8 cellular contexts compared by ENCODE assay signal in genomic region chrX:149938427-149939270, GRCh38. TPM values are rescaled to one million over a fixed set of nuclear protein-coding genes. Genes with fewer than 3 reads are reported as not detected.
DNase-seq lines count a peak whose midpoint lies in the region; ATAC-seq and TF ChIP-seq lines count a peak whose summit lies in the region.

Gene EOLA2, minus strand, starts transcription at chrX:149938491. Its CDS starts 4,617 bp downstream, at chrX:149933874.

- no peaks in the 10 kb centered on the region for H3K27me3 Mint-ChIP-seq in central memory CD8-positive, alpha-beta T cell

- H3K27ac ChIP-seq in spleen = peak within 1 kb of the TSS; percentile 70 to 96 (median 90)

- H3K4me1 ChIP-seq in spleen = peaks cover 0 to 15% (median 6%) of the 10 kb centered on the region in 6 donors

- DNase-seq in AG09319 (ENCODE audit: extremely low read depth, low read depth) (peak; percentile 96), NCI-H446 (lab: John Stamatoyannopoulos, UW) (peak; percentile 87 to 96), inferior parietal cortex (ENCODE audit: extremely low spot score) (peak; percentile 92), spleen (peak; percentile 97)
- peak; percentile 85 for DNase-seq in activated CD4-positive, CD25-positive, alpha-beta regulatory T cell treated with anti-CD3 and anti-CD28 coated beads, Interleukin-2, amount 50 U/mL, for 16 hours (ENCODE audit: low read depth, low spot score)
- peak; percentile 75 to 91 for DNase-seq in central memory CD8-positive, alpha-beta T cell (ENCODE audit: low spot score in 2 of 2)

- intact Hi-C loops in spleen (cut with DNase I; ENCODE audit: low total_unique reads) = no loop called here

- H3K36me3 ChIP-seq in spleen = peaks cover 0 to 15% (median 0%) of the 10 kb centered on the region in 6 donors

- TF ChIP-seq POLR2A in spleen (IDR thresholded peaks at IDR 0.05) = no peak

- peak within 1 kb of the TSS; percentile 76 for H3K4me3 Mint-ChIP-seq in central memory CD8-positive, alpha-beta T cell

- no peaks in the 10 kb centered on the region for H3K27me3 ChIP-seq in spleen (replicated peaks in 1 of 7)

- TF ChIP-seq CTCF in AG09319 (IDR thresholded peaks at IDR 0.05; ENCODE audit: low read depth, low read length) = peak; percentile 54
- TF ChIP-seq CTCF in spleen (IDR thresholded peaks at IDR 0.05 in 8 of 11, conservative IDR thresholded peaks at IDR 0.05 in 3 of 11) = peak; percentile 5 to 73 (median 58)

- peaks cover 10% of the 10 kb centered on the region for H3K36me3 Mint-ChIP-seq in central memory CD8-positive, alpha-beta T cell (ENCODE audit: insufficient read depth)

- ATAC-seq in GM19023 (IDR thresholded peaks at IDR 0.05; ENCODE audit: unreplicated experiment) (peak; percentile 66), HG03354 (IDR thresholded peaks at IDR 0.05; ENCODE audit: poor library complexity, severe bottlenecking, unreplicated experiment) (peak; percentile 76)
- peak; percentile 60 for ATAC-seq in central memory CD8-positive, alpha-beta T cell (replicated peaks; ENCODE audit: extremely low read depth, poor library complexity, severe bottlenecking)

- H3K27ac Mint-ChIP-seq in central memory CD8-positive, alpha-beta T cell (ENCODE audit: low read depth) = peak within 1 kb of the TSS; percentile 93

- H3K4me1 Mint-ChIP-seq in central memory CD8-positive, alpha-beta T cell = peaks cover 8% of the 10 kb centered on the region

- no peaks in the 10 kb centered on the region for H3K9me3 ChIP-seq in spleen

- H3K9me3 Mint-ChIP-seq in central memory CD8-positive, alpha-beta T cell = no peaks in the 10 kb centered on the region

- 0 to 61% (median 10%) methylated on average over 6 to 56 of the region's 61 CpGs for WGBS in spleen, 5 donors

- H3K4me3 ChIP-seq in spleen = peak within 1 kb of the TSS; percentile 47 to 79 (median 56)

RNA-seq across cellular contexts. Expression of gene EOLA2, which starts in this region (rescaled TPM):
- 10 to 100 TPM; 14.9 to 44.8 (median 32.9) TPM for total RNA-seq in spleen
- 10 to 100 TPM; 23.8 to 55.3 (median 39.4) TPM for polyA plus RNA-seq in spleen

Comparison
In these comparisons a context has a peak if more than half of its experiments do, and no peak if none do; other contexts are left out.
1. Peak in every context shown above with its lines: DNase-seq, ATAC-seq, H3K4me3 ChIP-seq and H3K27ac ChIP-seq.